1 cellular context compared by ENCODE assay signal in genomic region chr7:49563693-49564378, GRCh38.
TF ChIP-seq lines count a peak whose summit lies in the region.

No MANE protein-coding gene starts in this region.

TF ChIP-seq in GM23338, 12 proteins besides CTCF, POLR2A, EP300 and RAD21 (continued from another document):
- TF ChIP-seq ZNF462 (CRISPR knock-in tag; IDR thresholded peaks at IDR 0.05) (no peak), ZNF331 (CRISPR knock-in tag; IDR thresholded peaks at IDR 0.05; ENCODE audit: low read depth) (no peak), REST (IDR thresholded peaks at IDR 0.05; ENCODE audit: unreplicated experiment) (no peak), ZNF114 (CRISPR knock-in tag; IDR thresholded peaks at IDR 0.05) (no peak), ETS1 (IDR thresholded peaks at IDR 0.05) (no peak), EZH2 (IDR thresholded peaks at IDR 0.05; ENCODE audit: low read depth, unreplicated experiment) (no peak)
TF ChIP-seq in GM23338: peak in this region for 0.
